Comparison of ENCODE assay signal across 9 cellular contexts in the genomic region with DNA sequence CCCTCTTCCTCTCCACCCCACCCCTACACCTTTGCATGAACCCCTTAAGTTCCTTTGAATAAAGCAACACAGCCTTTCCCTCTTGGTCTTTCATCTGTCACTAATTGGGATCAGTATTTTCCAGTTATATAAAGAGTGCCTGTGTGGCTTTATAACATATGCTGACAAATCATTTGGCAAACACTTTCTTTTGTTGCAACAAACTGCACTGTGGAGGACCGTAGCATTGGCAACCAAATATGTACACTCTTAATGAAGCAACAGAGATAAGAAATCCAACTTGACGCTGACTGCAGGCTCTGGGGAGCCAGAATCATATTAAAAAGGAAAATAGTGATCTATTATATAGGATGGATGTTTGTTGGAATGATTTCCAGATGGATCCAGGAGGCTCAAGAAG.
DNase-seq lines count a peak whose midpoint lies in the region; ATAC-seq and TF ChIP-seq lines count a peak whose summit lies in the region.
"Had no signal": no experiment of that assay in that cellular context is flagged by ENCODE, and none has a peak within 500 bp of the region (broad histone marks: within the 10 kb centered on the region; RNA-seq: fewer than 3 reads in every experiment).

No MANE protein-coding gene starts in this region.

- H3K4me1 Mint-ChIP-seq in brain, result peaks cover 87% of the 10 kb centered on the region

- H3K4me3 Mint-ChIP-seq in brain, result peak overlapping the region in 3 of 5 experiments; percentile 15 to 29 (median 25)
- H3K4me3 Mint-ChIP-seq: T-helper 2 cell treated with Interferon-gamma antibody and Interleukin-4, amounts not matched to agents 5 μg/mL and 100 μg/mL, for 36 hours had no signal

- H3K36me3 ChIP-seq in thyroid gland, result no peaks in the 10 kb centered on the region

- TF ChIP-seq CTCF in brain (conservative IDR thresholded peaks at IDR 0.05), result no peak
- TF ChIP-seq CTCF in thyroid gland (IDR thresholded peaks at IDR 0.05), result no peak

- no peaks in the 10 kb centered on the region for H3K9me3 Mint-ChIP-seq in brain
- H3K9me3 Mint-ChIP-seq: T-helper 2 cell treated with Interferon-gamma antibody and Interleukin-4, amounts not matched to agents 5 μg/mL and 100 μg/mL, for 36 hours had no signal

- H3K4me1 ChIP-seq in thyroid gland, result peaks cover 17 to 38% of the 10 kb centered on the region in 2 donors

- no peaks in the 10 kb centered on the region for H3K27me3 ChIP-seq in thyroid gland

- H3K27me3 Mint-ChIP-seq in brain, result peaks cover 4% of the 10 kb centered on the region

- peak overlapping the region; percentile 41 to 96 (median 66) for H3K27ac Mint-ChIP-seq in brain
- H3K27ac Mint-ChIP-seq: T-helper 2 cell treated with Interferon-gamma antibody and Interleukin-4, amounts not matched to agents 5 μg/mL and 100 μg/mL, for 36 hours had no signal

- ATAC-seq in left lobe of liver, result peak; percentile 79

- peak; percentile 76 for DNase-seq in M059J (ENCODE audit: low read depth)
- no peak for DNase-seq in left lobe of liver (ENCODE audit: low spot score)
- DNase-seq in thyroid gland, result peak; percentile 22 to 48
- no peak for DNase-seq in LoVo (ENCODE audit: low spot score)
- no peak for DNase-seq in NCI-H345 (lab: John Stamatoyannopoulos, UW)
- no peak for DNase-seq in NCI-H2107 treated with DMSO at 0.1 percent for 48 hours (lab: John Stamatoyannopoulos, UW; ENCODE audit: unreplicated experiment)
- DNase-seq: activated effector memory CD4-positive, alpha-beta T cell treated with Interleukin-2 at 50 U/mL for 16 hours had no signal

- H3K27ac ChIP-seq in thyroid gland, result peak overlapping the region; percentile 5 to 28 (median 5)

- intact Hi-C loops in thyroid gland (cut with DNase I), result no loop called here

- no peaks in the 10 kb centered on the region for H3K36me3 Mint-ChIP-seq in brain

- H3K9me3 ChIP-seq in thyroid gland, result no peaks in the 10 kb centered on the region

- 10 to 16% methylated on average over 2 of the region's 2 CpGs for WGBS in thyroid gland, 2 donors

- TF ChIP-seq POLR2A in thyroid gland (IDR thresholded peaks at IDR 0.05), result no peak

- no peak overlapping the region for H3K4me3 ChIP-seq in thyroid gland (replicated peaks in 1 of 3)

Comparison
In these comparisons a context has a peak if more than half of its experiments do, and no peak if none do; other contexts are left out.
1. DNase-seq: peak in M059J (single experiment) and thyroid gland (2 of 2); none in left lobe of liver (single experiment), LoVo (single experiment), NCI-H345 (single experiment) and NCI-H2107 treated with DMSO at 0.1 percent for 48 hours (single experiment).